ENCODE assay signal across 1 cellular context in the genomic region with DNA sequence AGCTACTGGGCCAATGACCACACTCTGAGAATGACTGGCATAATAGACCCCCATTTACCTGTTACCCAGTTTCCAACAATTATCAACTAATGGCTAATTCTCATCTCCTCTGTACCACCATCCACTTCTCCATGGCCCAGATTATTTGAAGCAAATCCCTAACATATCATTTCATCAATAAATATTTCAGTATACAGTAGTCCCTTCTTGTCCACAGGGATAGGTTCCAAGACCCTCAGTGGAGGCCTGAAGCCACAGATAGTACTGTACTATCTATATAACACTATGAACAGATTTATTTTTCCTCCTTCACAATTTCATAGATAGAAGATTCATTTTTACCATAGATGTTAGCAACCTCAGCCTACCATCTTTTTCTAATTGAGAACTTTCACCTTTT.
TF ChIP-seq lines count a peak whose summit lies in the region.

No MANE protein-coding gene starts in this region.

TF ChIP-seq in HCT116, 20 proteins besides CTCF, POLR2A, EP300 and RAD21:
- TF ChIP-seq ZNF274 (IDR thresholded peaks at IDR 0.05; ENCODE audit: low read depth, low read length) (no peak), FOSL1 (IDR thresholded peaks at IDR 0.05; ENCODE audit: low read depth) (no peak), EGR1 (IDR thresholded peaks at IDR 0.05; ENCODE audit: low read depth) (no peak), SP1 (IDR thresholded peaks at IDR 0.05; ENCODE audit: low read depth) (no peak)
- TF ChIP-seq, protein P1, sequence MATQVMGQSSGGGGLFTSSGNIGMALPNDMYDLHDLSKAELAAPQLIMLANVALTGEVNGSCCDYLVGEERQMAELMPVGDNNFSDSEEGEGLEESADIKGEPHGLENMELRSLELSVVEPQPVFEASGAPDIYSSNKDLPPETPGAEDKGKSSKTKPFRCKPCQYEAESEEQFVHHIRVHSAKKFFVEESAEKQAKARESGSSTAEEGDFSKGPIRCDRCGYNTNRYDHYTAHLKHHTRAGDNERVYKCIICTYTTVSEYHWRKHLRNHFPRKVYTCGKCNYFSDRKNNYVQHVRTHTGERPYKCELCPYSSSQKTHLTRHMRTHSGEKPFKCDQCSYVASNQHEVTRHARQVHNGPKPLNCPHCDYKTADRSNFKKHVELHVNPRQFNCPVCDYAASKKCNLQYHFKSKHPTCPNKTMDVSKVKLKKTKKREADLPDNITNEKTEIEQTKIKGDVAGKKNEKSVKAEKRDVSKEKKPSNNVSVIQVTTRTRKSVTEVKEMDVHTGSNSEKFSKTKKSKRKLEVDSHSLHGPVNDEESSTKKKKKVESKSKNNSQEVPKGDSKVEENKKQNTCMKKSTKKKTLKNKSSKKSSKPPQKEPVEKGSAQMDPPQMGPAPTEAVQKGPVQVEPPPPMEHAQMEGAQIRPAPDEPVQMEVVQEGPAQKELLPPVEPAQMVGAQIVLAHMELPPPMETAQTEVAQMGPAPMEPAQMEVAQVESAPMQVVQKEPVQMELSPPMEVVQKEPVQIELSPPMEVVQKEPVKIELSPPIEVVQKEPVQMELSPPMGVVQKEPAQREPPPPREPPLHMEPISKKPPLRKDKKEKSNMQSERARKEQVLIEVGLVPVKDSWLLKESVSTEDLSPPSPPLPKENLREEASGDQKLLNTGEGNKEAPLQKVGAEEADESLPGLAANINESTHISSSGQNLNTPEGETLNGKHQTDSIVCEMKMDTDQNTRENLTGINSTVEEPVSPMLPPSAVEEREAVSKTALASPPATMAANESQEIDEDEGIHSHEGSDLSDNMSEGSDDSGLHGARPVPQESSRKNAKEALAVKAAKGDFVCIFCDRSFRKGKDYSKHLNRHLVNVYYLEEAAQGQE (IDR thresholded peaks at IDR 0.05; ENCODE audit: low read depth) = no peak
